In genomic region chr7:22812350-22812749, GRCh38 we compare ENCODE assay signal across 21 cellular contexts. TPM values are rescaled to one million over a fixed set of nuclear protein-coding genes. Genes with fewer than 3 reads are reported as not detected.
DNase-seq lines count a peak whose midpoint lies in the region; ATAC-seq lines count a peak whose summit lies in the region.
"Had no signal": no experiment of that assay in that cellular context is flagged by ENCODE, and none has a peak within 500 bp of the region (broad histone marks: within the 10 kb centered on the region; RNA-seq: fewer than 3 reads in every experiment).

No MANE protein-coding gene starts in this region.

- H3K27ac ChIP-seq in iPS-20b (ENCODE audit: low read length) = no peak overlapping the region
- peak overlapping the region; percentile 59 for H3K27ac ChIP-seq in skeletal muscle tissue (ENCODE audit: low read depth, low read length)
- H3K27ac ChIP-seq: HL-60, RWPE1, SK-N-MC had no signal

- no peaks in the 10 kb centered on the region for H3K27me3 ChIP-seq in adipocyte (replicated peaks; ENCODE audit: control insufficient read depth, insufficient read depth, low read length)
- H3K27me3 ChIP-seq in iPS-20b (ENCODE audit: insufficient read depth, low read length) = no peaks in the 10 kb centered on the region
- no peaks in the 10 kb centered on the region for H3K27me3 ChIP-seq in skeletal muscle tissue (ENCODE audit: control insufficient read depth in 3 of 3, insufficient read depth in 3 of 3, low read length in 3 of 3)
- H3K27me3 ChIP-seq: BE2C had no signal

- H3K4me1 Mint-ChIP-seq in activated naive CD4-positive, alpha-beta T cell treated with anti-CD3 and anti-CD28 coated beads for 36 hours (ENCODE audit: low read depth) = peaks cover 14% of the 10 kb centered on the region

- no peak overlapping the region for H3K4me3 Mint-ChIP-seq in activated naive CD4-positive, alpha-beta T cell treated with anti-CD3 and anti-CD28 coated beads for 36 hours
- H3K4me3 Mint-ChIP-seq: CD4-positive, alpha-beta T cell had no signal

- no peaks in the 10 kb centered on the region for H3K9me3 Mint-ChIP-seq in activated naive CD4-positive, alpha-beta T cell treated with anti-CD3 and anti-CD28 coated beads for 36 hours
- H3K9me3 Mint-ChIP-seq in activated naive CD4-positive, alpha-beta T cell treated with anti-CD3 and anti-CD28 coated beads, Interleukin-2, amount 50 U/mL, for 72 hours = no peaks in the 10 kb centered on the region
- H3K9me3 Mint-ChIP-seq: CD4-positive, alpha-beta T cell had no signal

- DNase-seq in activated naive CD4-positive, alpha-beta T cell treated with anti-CD3 and anti-CD28 coated beads for 36 hours = no peak
- DNase-seq in activated naive CD4-positive, alpha-beta T cell treated with anti-CD3 and anti-CD28 coated beads, Interleukin-2, amount 50 U/mL, for 72 hours (ENCODE audit: low spot score in 2 of 2) = no peak
- no peak for DNase-seq in adipocyte (ENCODE audit: low read depth)
- DNase-seq in UCSD-AML1 (lab: John Stamatoyannopoulos, UW; ENCODE audit: unreplicated experiment) = no peak
- DNase-seq in NCI-H1105 (lab: John Stamatoyannopoulos, UW) = no peak
- DNase-seq: 8988T; BE2C; CD4-positive, alpha-beta T cell; EL; HCEC 1CT; NCI-H1436; NCI-H2029; NCI-H510A; PC-3 had no signal

- H3K27ac Mint-ChIP-seq in activated naive CD4-positive, alpha-beta T cell treated with anti-CD3 and anti-CD28 coated beads for 36 hours = peak overlapping the region; percentile 21
- no peak overlapping the region for H3K27ac Mint-ChIP-seq in activated naive CD4-positive, alpha-beta T cell treated with anti-CD3 and anti-CD28 coated beads, Interleukin-2, amount 50 U/mL, for 72 hours
- H3K27ac Mint-ChIP-seq: CD4-positive, alpha-beta T cell had no signal

- H3K9ac ChIP-seq in adipocyte (ENCODE audit: low read length) = peak overlapping the region; percentile 28
- peak overlapping the region; percentile 37; the same call in 1 of the 2 replicates for H3K9ac ChIP-seq in iPS-20b (ENCODE audit: low read depth, low read length)
- peak overlapping the region; percentile 40 to 60 (median 57) for H3K9ac ChIP-seq in skeletal muscle tissue (ENCODE audit: low read depth in 1 of 3, low read length in 3 of 3)

- H3K9me3 ChIP-seq in adipocyte (ENCODE audit: control insufficient read depth, low read length) (no peaks in the 10 kb centered on the region), iPS-20b (ENCODE audit: insufficient read depth, low read depth, low read length) (no peaks in the 10 kb centered on the region), skeletal muscle tissue (ENCODE audit: control insufficient read depth in 3 of 3, low read length in 3 of 3) (no peaks in the 10 kb centered on the region)
- H3K9me3 ChIP-seq: BE2C had no signal

- no peak for ATAC-seq in activated naive CD4-positive, alpha-beta T cell treated with anti-CD3 and anti-CD28 coated beads, Interleukin-2, amount 50 U/mL, for 72 hours
- ATAC-seq in HG02588 (IDR thresholded peaks at IDR 0.05; ENCODE audit: unreplicated experiment) = no peak
- ATAC-seq: K562, PC-3 had no signal

- H3K27me3 Mint-ChIP-seq in activated naive CD4-positive, alpha-beta T cell treated with anti-CD3 and anti-CD28 coated beads for 36 hours (ENCODE audit: low read depth) = no peaks in the 10 kb centered on the region
- H3K27me3 Mint-ChIP-seq: CD4-positive, alpha-beta T cell had no signal

- intact Hi-C loops in activated naive CD4-positive, alpha-beta T cell treated with anti-CD3 and anti-CD28 coated beads for 36 hours (cut with micrococcal nuclease) = no loop called here

- CTCF ChIA-PET in activated naive CD4-positive, alpha-beta T cell treated with anti-CD3 and anti-CD28 coated beads for 36 hours (lab: Charles Lee) = interaction anchor here (0.6 to 1.4 kb wide), 2 partner anchors 34 to 243 kb away, joined by 3 to 4 read pairs; no protein-coding TSS in a partner anchor

- H3K36me3 ChIP-seq in adipocyte (ENCODE audit: control insufficient read depth, insufficient read depth, low read length, severe bottlenecking) = peaks cover 41% of the 10 kb centered on the region
- H3K36me3 ChIP-seq in iPS-20b (ENCODE audit: insufficient read depth, low read depth, low read length) = peaks cover 55% of the 10 kb centered on the region
- H3K36me3 ChIP-seq in skeletal muscle tissue (ENCODE audit: control insufficient read depth in 3 of 3, insufficient read depth in 3 of 3, low read length in 3 of 3) = peaks cover 0 to 17% (median 13%) of the 10 kb centered on the region in 3 donors

- H3K4me1 ChIP-seq in adipocyte (ENCODE audit: control insufficient read depth, insufficient read depth, low read length) = peaks cover 29% of the 10 kb centered on the region
- H3K4me1 ChIP-seq in iPS-20b (ENCODE audit: insufficient read depth, low read length) = peaks cover 45% of the 10 kb centered on the region
- peaks cover 20 to 40% (median 30%) of the 10 kb centered on the region in 3 donors for H3K4me1 ChIP-seq in skeletal muscle tissue (ENCODE audit: control insufficient read depth in 3 of 3, insufficient read depth in 3 of 3, low read length in 3 of 3)
- H3K4me1 ChIP-seq: BE2C had no signal

- H3K4me3 ChIP-seq in adipocyte (ENCODE audit: low read length) = peak overlapping the region; percentile 48
- no peak overlapping the region for H3K4me3 ChIP-seq in iPS-20b (ENCODE audit: low read length)
- H3K4me3 ChIP-seq in skeletal muscle tissue (ENCODE audit: low read length in 3 of 3) = peak overlapping the region; percentile 13 to 58 (median 52)
- H3K4me3 ChIP-seq: K562, SK-N-MC had no signal

- peaks cover 11% of the 10 kb centered on the region for H3K36me3 Mint-ChIP-seq in activated naive CD4-positive, alpha-beta T cell treated with anti-CD3 and anti-CD28 coated beads for 36 hours (ENCODE audit: low read depth)
- no peaks in the 10 kb centered on the region for H3K36me3 Mint-ChIP-seq in activated naive CD4-positive, alpha-beta T cell treated with anti-CD3 and anti-CD28 coated beads, Interleukin-2, amount 50 U/mL, for 72 hours

RNA-seq across cellular contexts. Expression of gene TOMM7, which starts 10.3 kb away (rescaled TPM):
- 100 to 1,000 TPM; 269 to 297 TPM for total RNA-seq in activated naive CD4-positive, alpha-beta T cell treated with anti-CD3 and anti-CD28 coated beads for 36 hours
- 100 to 1,000 TPM; 270 to 281 TPM for total RNA-seq in activated naive CD4-positive, alpha-beta T cell treated with anti-CD3 and anti-CD28 coated beads, Interleukin-2, amount 50 U/mL, for 72 hours
- total RNA-seq in skeletal muscle tissue = 414 TPM
